1 cellular context compared by ENCODE assay signal in genomic region chr1:218171302-218171893, GRCh38.
TF ChIP-seq lines count a peak whose summit lies in the region.

No MANE protein-coding gene starts in this region.

TF ChIP-seq in H1, 55 proteins besides CTCF, POLR2A, EP300 and RAD21 (continued from another document):
- no peak for TF ChIP-seq CHD7 (IDR thresholded peaks at IDR 0.05; ENCODE audit: insufficient replicate concordance, low read length)
- no peak for TF ChIP-seq CBX8 (IDR thresholded peaks at IDR 0.05; ENCODE audit: borderline replicate concordance, low read depth, low read length)
